ENCODE assay signal across 14 cellular contexts in genomic region chr21:26939532-26940181, GRCh38. TPM values are rescaled to one million over a fixed set of nuclear protein-coding genes. Genes with fewer than 3 reads are reported as not detected.
DNase-seq lines count a peak whose midpoint lies in the region; ATAC-seq and TF ChIP-seq lines count a peak whose summit lies in the region.
"Had no signal": no experiment of that assay in that cellular context is flagged by ENCODE, and none has a peak within 500 bp of the region (broad histone marks: within the 10 kb centered on the region; RNA-seq: fewer than 3 reads in every experiment).

No MANE protein-coding gene starts in this region.

- no peak overlapping the region for H3K4me3 Mint-ChIP-seq in nephron

- DNase-seq in BE2C (peak; percentile 34), NCI-H446 (lab: John Stamatoyannopoulos, UW) (peak; percentile 75 to 89), esophagus muscularis mucosa (ENCODE audit: extremely low spot score) (no peak), NCI-H146 treated with DMSO at 0.1 percent for 48 hours (lab: John Stamatoyannopoulos, UW; ENCODE audit: unreplicated experiment) (no peak)
- DNase-seq in activated CD8-positive, alpha-beta memory T cell treated with anti-CD3 and anti-CD28 coated beads for 24 hours: no peak
- DNase-seq: DND-41, NCI-H1930, SHP77 treated with DMSO at 0.1 percent for 48 hours had no signal

- intact Hi-C loops in esophagus muscularis mucosa (cut with DNase I): no loop called here

- no peaks in the 10 kb centered on the region for H3K9me3 ChIP-seq in BE2C
- no peaks in the 10 kb centered on the region for H3K9me3 ChIP-seq in esophagus muscularis mucosa
- H3K9me3 ChIP-seq: tibial nerve had no signal

- H3K4me1 Mint-ChIP-seq in nephron: peaks cover 67% of the 10 kb centered on the region

- H3K27me3 ChIP-seq in BE2C: no peaks in the 10 kb centered on the region
- H3K27me3 ChIP-seq in esophagus muscularis mucosa: no peaks in the 10 kb centered on the region
- H3K27me3 ChIP-seq: cardiac muscle cell, tibial nerve had no signal

- H3K9me3 Mint-ChIP-seq in nephron: no peaks in the 10 kb centered on the region

- H3K27me3 Mint-ChIP-seq in nephron (ENCODE audit: low read depth): no peaks in the 10 kb centered on the region

- TF ChIP-seq CTCF in BE2C (IDR thresholded peaks at IDR 0.05; ENCODE audit: low read depth, low read length) (no peak), esophagus muscularis mucosa (IDR thresholded peaks at IDR 0.05) (no peak), nephron (IDR thresholded peaks at IDR 0.05; ENCODE audit: unreplicated experiment in 3 of 3) (no peak)

- H3K27ac ChIP-seq in esophagus muscularis mucosa (replicated peaks in 1 of 4): peak overlapping the region; percentile 25 to 53 (median 50)
- H3K27ac ChIP-seq: cardiac muscle cell, tibial nerve had no signal

- H3K36me3 ChIP-seq in BE2C (no peaks in the 10 kb centered on the region), esophagus muscularis mucosa (no peaks in the 10 kb centered on the region)
- H3K36me3 ChIP-seq: cardiac muscle cell, tibial nerve had no signal

- H3K27ac Mint-ChIP-seq in nephron: peak overlapping the region; percentile 30 to 94 (median 86)

- ATAC-seq in GM21367 (IDR thresholded peaks at IDR 0.05; ENCODE audit: unreplicated experiment): no peak
- no peak for ATAC-seq in HG02759 (IDR thresholded peaks at IDR 0.05; ENCODE audit: unreplicated experiment)

- H3K4me1 ChIP-seq in BE2C: peaks cover 3% of the 10 kb centered on the region; the same call in 1 of the 2 replicates
- peaks cover 0 to 58% (median 40%) of the 10 kb centered on the region in 4 donors for H3K4me1 ChIP-seq in esophagus muscularis mucosa

- H3K36me3 Mint-ChIP-seq in nephron (ENCODE audit: low read depth): peaks cover 36% of the 10 kb centered on the region

- TF ChIP-seq EP300 in esophagus muscularis mucosa (IDR thresholded peaks at IDR 0.05): no peak

- WGBS in esophagus muscularis mucosa: 42% methylated on average over 4 of the region's 4 CpGs

- TF ChIP-seq POLR2A in esophagus muscularis mucosa (IDR thresholded peaks at IDR 0.05; ENCODE audit: low read depth): no peak

- H3K4me3 ChIP-seq in BE2C (ENCODE audit: low read depth, low read length) (no peak overlapping the region), esophagus muscularis mucosa (no peak overlapping the region)
- H3K4me3 ChIP-seq: cardiac muscle cell, tibial nerve had no signal

RNA-seq across cellular contexts. Expression of gene ADAMTS5, which starts 27.2 kb away (rescaled TPM):
- not detected for polyA plus RNA-seq in BE2C (2012; ENCODE audit: insufficient read depth, insufficient read length, low read depth)
- total RNA-seq in esophagus muscularis mucosa: 10 to 100 TPM; 14.4 to 34.5 (median 20.8) TPM
- total RNA-seq: activated CD8-positive, alpha-beta memory T cell treated with anti-CD3 and anti-CD28 coated beads for 36 hours had no signal
- polyA plus RNA-seq: cardiac muscle cell had no signal

Comparison
In these comparisons a context has a peak if more than half of its experiments do, and no peak if none do; other contexts are left out.
1. DNase-seq: peak in BE2C (single experiment) and NCI-H446 (2 of 2); none in esophagus muscularis mucosa (single experiment), activated CD8-positive, alpha-beta memory T cell treated with anti-CD3 and anti-CD28 coated beads for 24 hours (single experiment) and NCI-H146 treated with DMSO at 0.1 percent for 48 hours (single experiment).